ENCODE assay signal across 29 cellular contexts in the genomic region with DNA sequence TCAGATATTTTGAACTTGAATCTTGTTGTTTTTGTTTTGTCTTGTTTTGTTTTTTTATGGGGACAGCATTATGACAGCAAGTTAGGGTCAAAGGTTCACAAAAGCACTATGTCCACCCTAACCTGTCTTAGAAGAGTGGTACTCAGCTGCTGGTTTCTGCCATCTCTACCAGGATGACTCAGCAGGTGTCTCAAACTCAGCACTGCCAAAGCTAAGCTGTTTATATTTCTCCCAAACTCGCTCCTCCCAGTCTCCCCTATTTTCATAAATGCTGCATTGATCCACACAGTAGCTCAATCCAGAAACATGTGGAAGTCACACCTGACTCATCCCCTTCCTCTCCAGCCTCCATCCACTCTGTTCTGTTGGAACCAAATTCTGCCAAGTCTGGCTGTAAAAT.
A peak's percentile ranks its signal among the peaks of the same experiment; 100 is the strongest.
DNase-seq lines count a peak whose midpoint lies in the region; ATAC-seq, FAIRE-seq and TF ChIP-seq lines count a peak whose summit lies in the region.
"Had no signal": no experiment of that assay in that cellular context is flagged by ENCODE, and none has a peak within 500 bp of the region (broad histone marks: within the 10 kb centered on the region; RNA-seq: fewer than 3 reads in every experiment).

No MANE protein-coding gene starts in this region.

- H3K4me2 ChIP-seq in A549 (peak overlapping the region; percentile 14; the same call in 1 of the 3 replicates), MM.1S (ENCODE audit: low read depth, low read length) (no peak overlapping the region), K562 (ENCODE audit: insufficient read depth, low read length) (no peak overlapping the region)

- H3K79me2 ChIP-seq in MM.1S (ENCODE audit: low read length) (no peaks in the 10 kb centered on the region), K562 (ENCODE audit: control insufficient read depth, insufficient read depth, low read length) (no peaks in the 10 kb centered on the region)

- H2AFZ ChIP-seq in MM.1S (ENCODE audit: low read length) (peak overlapping the region; percentile 15; the same call in 1 of the 2 replicates), K562 (ENCODE audit: low read depth, low read length) (no peak overlapping the region)

- TF ChIP-seq POLR2A in A549 (IDR thresholded peaks at IDR 0.05; ENCODE audit: low read length), result no peak
- TF ChIP-seq POLR2A in K562 (conservative IDR thresholded peaks at IDR 0.05), result no peak

- POLR2A ChIA-PET in A549 (lab: Yijun Ruan, JAX) (no interaction called here), K562 (lab: Yijun Ruan, JAX) (no interaction called here)

- H3K4me1 ChIP-seq in A549, result peaks cover 15% of the 10 kb centered on the region
- H3K4me1 ChIP-seq in MM.1S (ENCODE audit: low read length), result peaks cover 3% of the 10 kb centered on the region; the same call in 1 of the 2 replicates
- H3K4me1 ChIP-seq in K562 (replicated peaks in 1 of 2; ENCODE audit: control insufficient read depth in 2 of 2, insufficient read depth in 2 of 2, low read length in 2 of 2), result no peaks in the 10 kb centered on the region
- H3K4me1 ChIP-seq: left ventricle myocardium inferior, suprapubic skin, upper lobe of right lung had no signal

- DNase-seq in DMS79 treated with DMSO at 0.1 percent for 48 hours (lab: John Stamatoyannopoulos, UW), result peak; percentile 47
- no peak for DNase-seq in DMS79 (lab: John Stamatoyannopoulos, UW)
- DNase-seq in A549 (ENCODE audit: low read depth in 1 of 2, low spot score in 1 of 2), result no peak
- DNase-seq in MM.1S, result no peak
- no peak for DNase-seq in K562 (ENCODE audit: extremely low read depth in 1 of 4, low spot score in 3 of 4)
- no peak for DNase-seq in cerebellar cortex (ENCODE audit: low spot score)
- DNase-seq in left cardiac atrium, result no peak
- DNase-seq in midbrain (lab: John Stamatoyannopoulos, UW), result no peak
- DNase-seq: 8988T; activated CD4-positive, alpha-beta memory T cell treated with anti-CD3 and anti-CD28 coated beads, Interleukin-2, amount 10 ng/mL, durations not matched to agents 7 days and 5 days; activated CD4-positive, CD25-positive, alpha-beta regulatory T cell treated with anti-CD3 and anti-CD28 coated beads, Interleukin-2, amount 50 U/mL, for 72 hours; activated CD8-positive, alpha-beta memory T cell treated with anti-CD3 and anti-CD28 coated beads, Interleukin-2, amount 50 U/mL, for 48 hours; activated naive CD4-positive, alpha-beta T cell treated with Interleukin-2 at 50 U/mL for 16 hours; central memory CD4-positive, alpha-beta T cell; endodermal cell; HFFc6; KG1; left ventricle myocardium inferior; mesendoderm; MV-4-11; NCI-H187; NCI-H524; NK-92 treated with Interleukin-12 subunit alpha and Interleukin-12 subunit beta, amount 100 ng/mL, for 24 hours; ovary; stimulated activated CD4-positive, alpha-beta T cell treated with anti-CD3 and anti-CD28 coated beads, Interleukin-1b, Interleukin-23, amount 100 ng/mL, for 48 hours; stimulated activated naive CD4-positive, alpha-beta T cell treated with Interleukin-2 at 50 U/mL for 16 hours; upper lobe of right lung had no signal

- no peak for ATAC-seq in A549
- no peak for ATAC-seq in K562
- no peak for ATAC-seq in left cardiac atrium
- ATAC-seq: upper lobe of right lung had no signal

- WGBS in A549 (ENCODE audit: missing lambda C conversion rate), result 25% methylated on average over 1 of the region's 1 CpG
- WGBS in K562 (ENCODE audit: insufficient coverage, low coverage, missing lambda C conversion rate), result 0% methylated on average over 1 of the region's 1 CpG

- CTCF ChIA-PET in A549 (lab: Yijun Ruan, JAX), result no interaction called here
- CTCF ChIA-PET in K562 (lab: Yijun Ruan, JAX; ENCODE audit: low intra/inter-chr PET ratio), result no interaction called here

- H3K36me3 ChIP-seq in MM.1S (replicated peaks; ENCODE audit: insufficient read depth, low read length) (no peaks in the 10 kb centered on the region), K562 (ENCODE audit: control insufficient read depth, insufficient read depth, low read length) (no peaks in the 10 kb centered on the region)
- H3K36me3 ChIP-seq: left ventricle myocardium inferior, ovary, suprapubic skin, upper lobe of right lung had no signal

- FAIRE-seq in A549 (lab: Jason Lieb, UNC), result no peak
- no peak for FAIRE-seq in K562 (lab: Jason Lieb, UNC)
- FAIRE-seq: HTR-8/SVneo had no signal

- H3K27ac ChIP-seq in A549 (peak overlapping the region; percentile 24 to 29; a peak in 1 of 6 replicates), MM.1S (ENCODE audit: low read length) (no peak overlapping the region), K562 (ENCODE audit: extremely low read depth, low read depth, low read length) (no peak overlapping the region)
- H3K27ac ChIP-seq: left ventricle myocardium inferior, ovary, suprapubic skin, upper lobe of right lung had no signal

- no TSS peak for BruUV-seq in K562 (replicated peaks; lab: Mats Ljungman, UMichigan)

- H3K27me3 ChIP-seq in MM.1S (replicated peaks; ENCODE audit: insufficient read depth, low read length), result no peaks in the 10 kb centered on the region
- no peaks in the 10 kb centered on the region for H3K27me3 ChIP-seq in K562 (ENCODE audit: control insufficient read depth in 2 of 2, insufficient read depth in 2 of 2, low read length in 2 of 2)
- H3K27me3 ChIP-seq: ovary, suprapubic skin, upper lobe of right lung had no signal

- H3F3A ChIP-seq in MM.1S (ENCODE audit: insufficient read depth, low read length), result no peaks in the 10 kb centered on the region

- H3K9me3 ChIP-seq in A549, result no peaks in the 10 kb centered on the region
- H3K9me3 ChIP-seq in MM.1S (replicated peaks; ENCODE audit: insufficient read depth, low read length), result no peaks in the 10 kb centered on the region; the same call in 1 of the 2 replicates
- no peaks in the 10 kb centered on the region for H3K9me3 ChIP-seq in K562 (replicated peaks; ENCODE audit: control insufficient read depth, insufficient read depth, low read depth, low read length)
- H3K9me3 ChIP-seq: left ventricle myocardium inferior, ovary, suprapubic skin, upper lobe of right lung had no signal

- TF ChIP-seq RAD21 in A549 (conservative IDR thresholded peaks at IDR 0.05 in 1 of 2, IDR thresholded peaks at IDR 0.05 in 1 of 2), result no peak
- TF ChIP-seq RAD21 in K562 (CRISPR knock-in tag; conservative IDR thresholded peaks at IDR 0.05 in 1 of 2, IDR thresholded peaks at IDR 0.05 in 1 of 2), result no peak

- intact Hi-C loops in K562 (cut with micrococcal nuclease) (no loop called here), left cardiac atrium (cut with DNase I) (no loop called here)

- H4K20me1 ChIP-seq in MM.1S (ENCODE audit: insufficient read depth, low read length) (no peaks in the 10 kb centered on the region), K562 (replicated peaks; ENCODE audit: control insufficient read depth, insufficient read depth, low read length) (no peaks in the 10 kb centered on the region)

- TF ChIP-seq EP300 in A549 (IDR thresholded peaks at IDR 0.05) (no peak), K562 (IDR thresholded peaks at IDR 0.05; ENCODE audit: low read length) (no peak)

- TF ChIP-seq CTCF in A549 (IDR thresholded peaks at IDR 0.05) (no peak), MM.1S (IDR thresholded peaks at IDR 0.05; ENCODE audit: low read length) (no peak), K562 (IDR thresholded peaks at IDR 0.05 in 2 of 3, conservative IDR thresholded peaks at IDR 0.05 in 1 of 3; ENCODE audit: insufficient read depth in 2 of 3, low read depth in 1 of 3, low read length in 3 of 3) (no peak)

- H3K9ac ChIP-seq in MM.1S (ENCODE audit: low read length), result no peak overlapping the region
- H3K9ac ChIP-seq in K562 (ENCODE audit: insufficient read depth in 1 of 2, low read depth in 2 of 2, low read length in 2 of 2), result no peak overlapping the region

- in situ Hi-C loops in K562 (cut with MboI), result no loop called here

- H3K4me3 ChIP-seq in A549 (no peak overlapping the region), MM.1S (ENCODE audit: low read length) (no peak overlapping the region), K562 (no peak overlapping the region)
- H3K4me3 ChIP-seq: left ventricle myocardium inferior, ovary, suprapubic skin, upper lobe of right lung had no signal

- no peaks in the 10 kb centered on the region for H3K9me1 ChIP-seq in K562 (ENCODE audit: control insufficient read depth, insufficient read depth, low read length)

- no peaks in the 10 kb centered on the region for H3K9me2 ChIP-seq in MM.1S (replicated peaks; ENCODE audit: insufficient read depth, low read length)

TF ChIP-seq in A549, 52 proteins besides CTCF, POLR2A, EP300 and RAD21 (continues in another document):
- no peak for TF ChIP-seq MAFK (IDR thresholded peaks at IDR 0.05; ENCODE audit: partially characterized antibody)
- TF ChIP-seq HOXB13 (CRISPR knock-in tag; IDR thresholded peaks at IDR 0.05; ENCODE audit: low read depth), result no peak
- TF ChIP-seq HEYL (CRISPR knock-in tag; IDR thresholded peaks at IDR 0.05), result no peak
- TF ChIP-seq CBX8 (IDR thresholded peaks at IDR 0.05), result no peak
- TF ChIP-seq NPAS2 (CRISPR knock-in tag; IDR thresholded peaks at IDR 0.05; ENCODE audit: borderline replicate concordance), result no peak
- TF ChIP-seq, protein P1, sequence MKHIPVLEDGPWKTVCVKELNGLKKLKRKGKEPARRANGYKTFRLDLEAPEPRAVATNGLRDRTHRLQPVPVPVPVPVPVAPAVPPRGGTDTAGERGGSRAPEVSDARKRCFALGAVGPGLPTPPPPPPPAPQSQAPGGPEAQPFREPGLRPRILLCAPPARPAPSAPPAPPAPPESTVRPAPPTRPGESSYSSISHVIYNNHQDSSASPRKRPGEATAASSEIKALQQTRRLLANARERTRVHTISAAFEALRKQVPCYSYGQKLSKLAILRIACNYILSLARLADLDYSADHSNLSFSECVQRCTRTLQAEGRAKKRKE (CRISPR knock-in tag; IDR thresholded peaks at IDR 0.05; ENCODE audit: low read depth), result no peak
- TF ChIP-seq SREBF2 (IDR thresholded peaks at IDR 0.05), result no peak

TF ChIP-seq in K562, 482 proteins besides CTCF, POLR2A, EP300 and RAD21:
- TF ChIP-seq SP1 (CRISPR knock-in tag; IDR thresholded peaks at IDR 0.05) (no peak), DACH1 (IDR thresholded peaks at IDR 0.05; ENCODE audit: partially characterized antibody) (no peak), NUFIP1 (IDR thresholded peaks at IDR 0.05; ENCODE audit: partially characterized antibody) (no peak), FUS (optimal IDR thresholded peaks at IDR 0.05; ENCODE audit: low read depth, low read length) (no peak), LCOR (CRISPR knock-in tag; IDR thresholded peaks at IDR 0.05) (no peak), NFE2 (IDR thresholded peaks at IDR 0.05; ENCODE audit: low read depth) (0 out of 2 replicates have a peak, but pooled peaks have one; percentile 16), C11orf30 (IDR thresholded peaks at IDR 0.05; ENCODE audit: low read depth) (peak; percentile 13; the same call in 1 of the 2 replicates), U2AF2 (optimal IDR thresholded peaks at IDR 0.05; ENCODE audit: low read depth, low read length) (no peak), JUN (IDR thresholded peaks at IDR 0.05; ENCODE audit: borderline replicate concordance, low read depth, low read length) (no peak), JUN (CRISPR knock-in tag; IDR thresholded peaks at IDR 0.05; ENCODE audit: borderline replicate concordance) (no peak), MAFG (tag; conservative IDR thresholded peaks at IDR 0.05) (peak; percentile 32; the same call in 1 of the 2 replicates)

Comparison
In these comparisons a context has a peak if more than half of its experiments do, and no peak if none do; other contexts are left out.
1. H3K27ac ChIP-seq: peak in A549 (2 of 2); none in MM.1S (single experiment) and K562 (single experiment).